Comparison of ENCODE assay signal across 1 cellular context in genomic region chr5:119117237-119117636, GRCh38.
TF ChIP-seq lines count a peak whose summit lies in the region.

No MANE protein-coding gene starts in this region.

TF ChIP-seq in IMR-90, 13 proteins besides CTCF, POLR2A, EP300 and RAD21:
- TF ChIP-seq FOS (IDR thresholded peaks at IDR 0.05; ENCODE audit: low read depth, low read length): no peak
- no peak for TF ChIP-seq ELK1 (IDR thresholded peaks at IDR 0.05; ENCODE audit: borderline replicate concordance, low read depth, low read length)
- no peak for TF ChIP-seq CHD1 (IDR thresholded peaks at IDR 0.05; ENCODE audit: low read depth, low read length)
- TF ChIP-seq RCOR1 (IDR thresholded peaks at IDR 0.05; ENCODE audit: insufficient replicate concordance, low read length): no peak
- peak; percentile 72 for TF ChIP-seq MAFK (IDR thresholded peaks at IDR 0.05; ENCODE audit: low read depth, low read length)
- TF ChIP-seq BHLHE40 (IDR thresholded peaks at IDR 0.05; ENCODE audit: low read depth, low read length): no peak
